2 cellular contexts compared by ENCODE assay signal in genomic region chr2:176650811-176651559, GRCh38.
TF ChIP-seq lines count a peak whose summit lies in the region.

No MANE protein-coding gene starts in this region.

TF ChIP-seq in SK-N-SH, 30 proteins besides CTCF, POLR2A, EP300 and RAD21 (continued from another document):
- TF ChIP-seq MAX (IDR thresholded peaks at IDR 0.05; ENCODE audit: low read depth) (no peak), USF1 (IDR thresholded peaks at IDR 0.05; ENCODE audit: borderline replicate concordance, low read depth) (no peak), FOXJ3 (CRISPR knock-in tag; IDR thresholded peaks at IDR 0.05) (no peak), GABPA (IDR thresholded peaks at IDR 0.05; ENCODE audit: low read depth) (no peak), ZBTB33 (IDR thresholded peaks at IDR 0.05; ENCODE audit: borderline replicate concordance, low read depth) (no peak), REST (IDR thresholded peaks at IDR 0.05; ENCODE audit: low read depth, low read length) (no peak), PBX3 (IDR thresholded peaks at IDR 0.05) (no peak), CHD2 (IDR thresholded peaks at IDR 0.05; ENCODE audit: low read length, partially characterized antibody) (no peak), TAF1 (IDR thresholded peaks at IDR 0.05; ENCODE audit: borderline replicate concordance, low read depth, low read length) (no peak)

TF ChIP-seq in SK-N-SH treated with all-trans-retinoic acid at 6 μM for 48 hours, 23 proteins besides CTCF, POLR2A, EP300 and RAD21 (continued from another document):
- TF ChIP-seq PATZ1 (CRISPR knock-in tag; IDR thresholded peaks at IDR 0.05; ENCODE audit: borderline replicate concordance) (no peak), CSDC2 (CRISPR knock-in tag; IDR thresholded peaks at IDR 0.05) (no peak)
TF ChIP-seq in SK-N-SH treated with all-trans-retinoic acid at 6 μM for 48 hours: peak in this region for 0.
